ENCODE assay signal across 1 cellular context in genomic region chr2:39409697-39410389, GRCh38.
TF ChIP-seq lines count a peak whose summit lies in the region.

No MANE protein-coding gene starts in this region.

TF ChIP-seq in SK-N-SH, 30 proteins besides CTCF, POLR2A, EP300 and RAD21 (continued from another document):
- TF ChIP-seq ZBTB33 (IDR thresholded peaks at IDR 0.05; ENCODE audit: borderline replicate concordance, low read depth) (no peak), FOSL2 (IDR thresholded peaks at IDR 0.05; ENCODE audit: borderline replicate concordance, low read depth) (no peak), USF2 (IDR thresholded peaks at IDR 0.05; ENCODE audit: borderline replicate concordance, low read depth, low read length) (no peak), JUND (IDR thresholded peaks at IDR 0.05) (no peak), SMC3 (IDR thresholded peaks at IDR 0.05; ENCODE audit: low read depth, low read length) (no peak), RCOR1 (IDR thresholded peaks at IDR 0.05; ENCODE audit: low read length) (no peak)
